Comparison of ENCODE assay signal across 10 cellular contexts in the genomic region with DNA sequence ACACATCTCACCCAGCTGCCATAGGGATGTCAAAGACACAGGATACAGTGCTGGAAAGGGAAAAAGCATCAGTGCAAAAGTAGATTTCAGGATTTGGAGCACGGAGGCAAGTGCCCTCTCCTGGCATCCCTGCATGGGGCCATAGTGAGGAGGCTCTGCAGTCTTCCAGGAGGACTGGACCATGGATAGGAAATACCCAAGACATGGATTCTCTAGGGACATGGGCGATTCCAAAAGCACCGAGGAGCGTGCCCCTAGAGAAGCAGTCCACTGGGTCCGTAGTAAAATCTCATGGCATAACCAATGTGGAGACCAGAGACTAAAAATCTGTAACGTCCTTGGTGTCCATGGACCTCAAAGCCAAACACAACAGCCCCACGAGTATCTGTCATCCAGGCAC.
"Had no signal": no experiment of that assay in that cellular context is flagged by ENCODE, and none has a peak within 500 bp of the region (broad histone marks: within the 10 kb centered on the region; RNA-seq: fewer than 3 reads in every experiment).

No MANE protein-coding gene starts in this region.

- H3K4me2 ChIP-seq: KMS-11 had no signal

- H3K9me3 ChIP-seq: HAP-1 had no signal

- H2AFZ ChIP-seq: GM23248 had no signal

- H3K36me3 ChIP-seq: HAP-1 had no signal

- H3K27ac ChIP-seq: GM23248, HL-60, KMS-11 had no signal

- H3K4me3 ChIP-seq: GM23248, HAP-1 had no signal

- H3K4me1 ChIP-seq: HAP-1 had no signal

- DNase-seq: GM23248, GOT3, H7, HFFc6, KBM-7 had no signal

- ATAC-seq: HCT116, HepG2 had no signal
